In the genomic region with DNA sequence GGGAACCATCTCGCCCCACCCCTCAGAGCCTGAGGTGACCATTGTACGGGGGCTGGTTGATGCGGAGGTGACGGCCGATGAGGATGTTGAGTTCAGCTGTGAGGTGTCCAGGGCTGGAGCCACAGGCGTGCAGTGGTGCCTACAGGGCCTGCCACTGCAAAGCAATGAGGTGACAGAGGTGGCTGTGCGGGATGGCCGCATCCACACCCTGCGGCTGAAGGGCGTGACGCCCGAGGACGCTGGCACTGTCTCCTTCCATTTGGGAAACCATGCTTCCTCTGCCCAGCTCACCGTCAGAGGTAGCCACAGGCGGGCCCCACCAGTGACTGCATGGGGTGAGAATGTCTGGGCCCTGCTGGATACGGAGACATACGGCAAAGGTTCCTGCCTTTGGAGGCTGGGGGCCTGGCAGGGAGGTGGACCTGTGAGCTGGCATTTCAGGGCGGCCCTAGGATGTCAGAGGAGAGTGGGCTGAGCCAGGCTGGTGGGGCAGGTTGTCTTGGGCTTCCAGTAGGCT, we compare ENCODE assay signal across 17 cellular contexts.
"Had no signal": no experiment of that assay in that cellular context is flagged by ENCODE, and none has a peak within 500 bp of the region (broad histone marks: within the 10 kb centered on the region; RNA-seq: fewer than 3 reads in every experiment).

No MANE protein-coding gene starts in this region.

- H3K4me3 ChIP-seq: right lobe of liver, smooth muscle cell, uterus had no signal

- H3K4me3 Mint-ChIP-seq: activated B cell treated with CpG ODN at 0.5 μM for 24 hours; activated CD4-positive, alpha-beta T cell treated with anti-CD3 and anti-CD28 coated beads, Interleukin-2, amount 10 ng/mL, durations not matched to agents 24 days and 14 days; activated naive CD8-positive, alpha-beta T cell treated with anti-CD3 and anti-CD28 coated beads, Interleukin-2, amount 50 U/mL, for 24 hours; stimulated activated effector memory CD8-positive, alpha-beta T cell treated with anti-CD3 and anti-CD28 coated beads, Interleukin-12 subunit alpha, Interleukin-12 subunit beta, amount 100 ng/mL, for 72 hours; T-helper 2 cell treated with Interferon-gamma antibody and Interleukin-4, amounts not matched to agents 5 μg/mL and 100 μg/mL, for 36 hours had no signal

- H3K4me1 Mint-ChIP-seq: activated B cell treated with CpG ODN at 0.5 μM for 24 hours; activated CD4-positive, alpha-beta T cell treated with anti-CD3 and anti-CD28 coated beads, Interleukin-2, amount 10 ng/mL, durations not matched to agents 24 days and 14 days; activated naive CD8-positive, alpha-beta T cell treated with anti-CD3 and anti-CD28 coated beads, Interleukin-2, amount 50 U/mL, for 24 hours; stimulated activated effector memory CD8-positive, alpha-beta T cell treated with anti-CD3 and anti-CD28 coated beads, Interleukin-12 subunit alpha, Interleukin-12 subunit beta, amount 100 ng/mL, for 72 hours had no signal

- H3K36me3 ChIP-seq: brain microvascular endothelial cell, right lobe of liver, uterus had no signal

- H3K36me3 Mint-ChIP-seq: stimulated activated effector memory CD8-positive, alpha-beta T cell treated with anti-CD3 and anti-CD28 coated beads, Interleukin-12 subunit alpha, Interleukin-12 subunit beta, amount 100 ng/mL, for 72 hours had no signal

- H3K27me3 Mint-ChIP-seq: activated B cell treated with CpG ODN at 0.5 μM for 24 hours; activated CD4-positive, alpha-beta T cell treated with anti-CD3 and anti-CD28 coated beads, Interleukin-2, amount 10 ng/mL, durations not matched to agents 24 days and 14 days; activated naive CD8-positive, alpha-beta T cell treated with anti-CD3 and anti-CD28 coated beads, Interleukin-2, amount 50 U/mL, for 24 hours had no signal

- ATAC-seq: activated naive CD8-positive, alpha-beta T cell treated with anti-CD3 and anti-CD28 coated beads, Interleukin-2, amount 50 U/mL, for 24 hours; right lobe of liver; stimulated activated effector memory CD8-positive, alpha-beta T cell treated with anti-CD3 and anti-CD28 coated beads, Interleukin-12 subunit alpha, Interleukin-12 subunit beta, amount 100 ng/mL, for 72 hours had no signal

- DNase-seq: activated CD4-positive, alpha-beta T cell treated with anti-CD3 and anti-CD28 coated beads, Interleukin-2, amount 10 ng/mL, durations not matched to agents 24 days and 14 days; activated naive CD8-positive, alpha-beta T cell treated with anti-CD3 and anti-CD28 coated beads, Interleukin-2, amount 50 U/mL, for 24 hours; anterior cingulate cortex; brain microvascular endothelial cell; cortex of kidney; erythroblast; foreskin melanocyte; midbrain; SHP77 treated with DMSO at 0.1 percent for 48 hours; SK-N-SH; stimulated activated CD4-positive, alpha-beta T cell treated with anti-CD3 and anti-CD28 coated beads, Interleukin-4, amount 100 ng/mL, for 24 hours; uterus had no signal

- H3K4me1 ChIP-seq: right lobe of liver, uterus had no signal

- H3K27ac Mint-ChIP-seq: activated B cell treated with CpG ODN at 0.5 μM for 24 hours; activated CD4-positive, alpha-beta T cell treated with anti-CD3 and anti-CD28 coated beads, Interleukin-2, amount 10 ng/mL, durations not matched to agents 24 days and 14 days; activated naive CD8-positive, alpha-beta T cell treated with anti-CD3 and anti-CD28 coated beads, Interleukin-2, amount 50 U/mL, for 24 hours; stimulated activated effector memory CD8-positive, alpha-beta T cell treated with anti-CD3 and anti-CD28 coated beads, Interleukin-12 subunit alpha, Interleukin-12 subunit beta, amount 100 ng/mL, for 72 hours; T-helper 2 cell treated with Interferon-gamma antibody and Interleukin-4, amounts not matched to agents 5 μg/mL and 100 μg/mL, for 36 hours had no signal

- H3K27me3 ChIP-seq: brain microvascular endothelial cell, right lobe of liver, uterus had no signal

- H3K9me3 ChIP-seq: right lobe of liver, SK-N-SH, uterus had no signal

- H3K27ac ChIP-seq: brain microvascular endothelial cell, right lobe of liver, uterus had no signal
